In the genomic region with DNA sequence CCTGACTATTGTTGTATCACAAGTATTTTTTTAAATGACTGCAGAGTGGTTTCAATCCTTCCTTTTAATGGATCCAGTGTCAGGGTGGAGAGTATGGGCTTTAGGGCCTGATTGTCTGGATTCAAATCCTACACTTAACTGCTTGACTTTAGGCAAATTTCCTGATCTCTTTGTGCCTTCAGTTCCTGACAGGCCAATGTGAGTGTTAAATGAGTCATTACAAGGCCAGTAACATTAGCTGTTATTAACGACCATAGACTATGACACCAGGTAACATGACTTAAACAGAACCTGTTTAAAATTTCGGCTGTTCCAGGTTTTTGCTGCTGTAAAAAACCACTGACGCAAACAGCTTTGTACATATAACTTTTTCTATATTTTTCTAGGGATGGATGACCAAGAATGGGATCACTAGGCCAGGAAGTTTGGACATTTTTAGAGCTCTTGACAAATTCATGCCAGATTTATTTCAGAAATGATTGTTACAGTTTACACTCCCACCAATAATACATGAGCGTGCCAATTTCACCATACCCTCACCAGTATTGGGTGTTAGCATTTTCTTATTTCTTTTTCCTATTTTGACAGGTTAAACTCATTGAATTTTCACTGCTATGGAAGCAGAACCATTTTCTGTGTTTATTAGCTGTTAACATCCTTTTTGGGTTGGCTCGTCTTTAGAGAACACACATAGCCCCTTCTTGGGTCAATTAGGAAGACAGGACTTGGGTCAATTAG, we compare ENCODE assay signal across 24 cellular contexts. TPM values are rescaled to one million over a fixed set of nuclear protein-coding genes. Genes with fewer than 3 reads are reported as not detected.
DNase-seq lines count a peak whose midpoint lies in the region; ATAC-seq and TF ChIP-seq lines count a peak whose summit lies in the region.
"Had no signal": no experiment of that assay in that cellular context is flagged by ENCODE, and none has a peak within 500 bp of the region (broad histone marks: within the 10 kb centered on the region; RNA-seq: fewer than 3 reads in every experiment).

No MANE protein-coding gene starts in this region.

- H3K9me3 Mint-ChIP-seq in natural killer cell = no peaks in the 10 kb centered on the region
- H3K9me3 Mint-ChIP-seq: activated naive CD8-positive, alpha-beta T cell treated with anti-CD3 and anti-CD28 coated beads, Interleukin-2, amount 50 U/mL, for 24 hours; effector memory CD8-positive, alpha-beta T cell; H9 had no signal

- DNase-seq in RKO (ENCODE audit: low spot score) = peak; percentile 39
- DNase-seq in natural killer cell = no peak
- no peak for DNase-seq in upper lobe of left lung
- no peak for DNase-seq in ecto neural progenitor cell (ENCODE audit: low spot score)
- DNase-seq in stimulated activated naive CD8-positive, alpha-beta T cell treated with anti-CD3 and anti-CD28 coated beads, Interleukin-15, Interleukin-2, amounts not matched to agents 100 U/mL and 50 U/mL, for 24 hours = no peak
- DNase-seq: activated CD4-positive, alpha-beta T cell treated with anti-CD3 and anti-CD28 coated beads for 1 hour; activated gamma-delta T cell treated with Interleukin-2 at 50 U/mL for 16 hours; activated naive CD8-positive, alpha-beta T cell treated with anti-CD3 and anti-CD28 coated beads, Interleukin-2, amount 50 U/mL, for 24 hours; C1 segment of cervical spinal cord; effector memory CD8-positive, alpha-beta T cell; H9; mucosa of descending colon; NCI-H1694; NCI-H69; RPMI8226; substantia nigra had no signal

- H3K27me3 ChIP-seq in upper lobe of left lung = no peaks in the 10 kb centered on the region
- H3K27me3 ChIP-seq: neutrophil had no signal

- TF ChIP-seq CTCF in natural killer cell (IDR thresholded peaks at IDR 0.05) (no peak), upper lobe of left lung (IDR thresholded peaks at IDR 0.05) (no peak)

- H3K4me1 ChIP-seq in upper lobe of left lung = peaks cover 16 to 58% (median 24%) of the 10 kb centered on the region in 4 donors

- TF ChIP-seq EP300 in upper lobe of left lung (IDR thresholded peaks at IDR 0.05) = no peak

- no peaks in the 10 kb centered on the region for H3K27me3 Mint-ChIP-seq in natural killer cell (ENCODE audit: low read depth in 2 of 2)
- H3K27me3 Mint-ChIP-seq: activated naive CD8-positive, alpha-beta T cell treated with anti-CD3 and anti-CD28 coated beads, Interleukin-2, amount 50 U/mL, for 24 hours; effector memory CD8-positive, alpha-beta T cell had no signal

- ATAC-seq in esophagus mucosa (peak; percentile 79), natural killer cell (no peak), upper lobe of left lung (ENCODE audit: low FRiP score in 2 of 2) (no peak), HG03439 (IDR thresholded peaks at IDR 0.05; ENCODE audit: unreplicated experiment) (no peak)
- no peak for ATAC-seq in stimulated activated naive CD8-positive, alpha-beta T cell treated with anti-CD3 and anti-CD28 coated beads, Interleukin-15, Interleukin-2, amounts not matched to agents 100 U/mL and 50 U/mL, for 24 hours
- ATAC-seq: activated naive CD8-positive, alpha-beta T cell treated with anti-CD3 and anti-CD28 coated beads, Interleukin-2, amount 50 U/mL, for 24 hours; effector memory CD8-positive, alpha-beta T cell; left lobe of liver; mucosa of descending colon had no signal

- H3K27ac ChIP-seq in upper lobe of left lung = peak overlapping the region in 3 of 4 donors; percentile 19 to 66 (median 64)
- H3K27ac ChIP-seq: neutrophil had no signal

- no peak overlapping the region for H3K4me3 Mint-ChIP-seq in natural killer cell
- H3K4me3 Mint-ChIP-seq: activated naive CD8-positive, alpha-beta T cell treated with anti-CD3 and anti-CD28 coated beads, Interleukin-2, amount 50 U/mL, for 24 hours; effector memory CD8-positive, alpha-beta T cell; H9 had no signal

- H3K36me3 Mint-ChIP-seq in natural killer cell = no peaks in the 10 kb centered on the region

- no peak for TF ChIP-seq POLR2A in upper lobe of left lung (IDR thresholded peaks at IDR 0.05)

- 86 to 87% methylated on average over 5 of the region's 5 CpGs for WGBS in upper lobe of left lung, 2 donors

- no peaks in the 10 kb centered on the region for H3K9me3 ChIP-seq in upper lobe of left lung
- H3K9me3 ChIP-seq: mucosa of descending colon, neutrophil had no signal

- H3K27ac Mint-ChIP-seq in natural killer cell = peak overlapping the region; percentile 44 to 59
- H3K27ac Mint-ChIP-seq: activated naive CD8-positive, alpha-beta T cell treated with anti-CD3 and anti-CD28 coated beads, Interleukin-2, amount 50 U/mL, for 24 hours had no signal

- peaks cover 37 to 53% of the 10 kb centered on the region in 2 donors for H3K4me1 Mint-ChIP-seq in natural killer cell

- intact Hi-C loops in natural killer cell (cut with micrococcal nuclease) = no loop called here

- H3K36me3 ChIP-seq in upper lobe of left lung = peaks cover 0 to 17% (median 0%) of the 10 kb centered on the region in 4 donors

- no peak overlapping the region for H3K4me3 ChIP-seq in upper lobe of left lung
- H3K4me3 ChIP-seq: mucosa of descending colon had no signal

RNA-seq across cellular contexts. Expression of a gene that starts 11.3 kb away (rescaled TPM):
- 14.0 TPM for total RNA-seq in esophagus mucosa
- 10 to 100 TPM; 34.7 to 39.1 (median 38.3) TPM for total RNA-seq in natural killer cell
- total RNA-seq in upper lobe of left lung = 10 to 100 TPM; 14.9 to 41.0 (median 21.3) TPM

RNA-seq across cellular contexts. Expression of a gene that starts 53.3 kb away (rescaled TPM):
- total RNA-seq in esophagus mucosa = not detected
- total RNA-seq in natural killer cell = not detected
- under 1 TPM in 2 of 6 donors, not detected in 4; 0.79 to 0.91 TPM for total RNA-seq in upper lobe of left lung
- total RNA-seq: Daoy; H9; left lobe of liver; LHCN-M2; mucosa of descending colon; skeletal muscle tissue; T-helper 1 cell treated with Interleukin-12 subunit alpha and Interleukin-12 subunit beta and Interleukin-4 antibody, amounts not matched to agents 30 ng/mL and 1 ng/mL, for 36 hours had no signal
